In the genomic region with DNA sequence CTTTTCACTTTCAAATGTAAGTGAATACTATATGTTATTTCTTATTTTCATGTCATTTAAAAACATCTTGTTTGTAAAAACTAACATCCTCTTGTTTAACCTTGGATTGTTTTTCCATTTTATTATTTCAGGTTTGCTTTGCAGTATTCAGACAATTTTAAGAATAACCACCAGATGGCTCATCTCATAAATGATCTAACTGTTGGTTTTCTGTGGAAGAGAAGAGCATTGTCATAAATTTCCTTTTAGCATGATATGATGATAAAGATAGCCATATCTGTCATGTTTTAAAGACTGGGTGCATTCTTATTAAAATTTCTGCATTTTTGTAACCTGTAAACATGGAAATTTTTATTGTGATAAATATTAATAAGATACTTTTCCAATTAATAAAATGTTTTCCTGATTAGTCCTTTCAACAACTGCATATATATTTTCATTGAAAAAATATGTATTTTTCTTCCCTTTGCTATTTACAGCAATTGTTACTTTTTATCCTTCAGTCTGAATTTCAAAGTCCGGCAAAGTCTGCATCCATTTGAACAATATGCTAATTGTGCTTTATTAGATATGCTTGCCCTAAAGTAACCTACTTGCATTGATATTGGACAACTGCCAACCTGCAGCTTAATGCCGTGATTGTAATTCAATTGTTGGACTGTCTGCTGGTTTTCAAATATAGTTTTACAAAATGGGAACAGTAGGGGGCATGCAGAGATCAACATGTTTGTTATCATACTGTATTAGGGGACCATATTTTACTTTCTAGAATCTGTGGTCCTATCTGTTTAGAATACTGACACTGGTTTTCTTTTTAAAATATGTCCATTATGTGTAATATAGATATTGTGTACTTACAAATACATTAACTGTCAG, we compare ENCODE assay signal across 9 cellular contexts.
A peak's percentile ranks its signal among the peaks of the same experiment; 100 is the strongest.
DNase-seq lines count a peak whose midpoint lies in the region; ATAC-seq and TF ChIP-seq lines count a peak whose summit lies in the region.
"Had no signal": no experiment of that assay in that cellular context is flagged by ENCODE, and none has a peak within 500 bp of the region (broad histone marks: within the 10 kb centered on the region; RNA-seq: fewer than 3 reads in every experiment).

No MANE protein-coding gene starts in this region.

- H3K4ac ChIP-seq in neuronal stem cell (ENCODE audit: low read length), result no peak overlapping the region

- no peak overlapping the region for H3K4me2 ChIP-seq in neuronal stem cell (ENCODE audit: insufficient read depth, low read length, poor library complexity, severe bottlenecking)
- H3K4me2 ChIP-seq: KMS-11 had no signal

- DNase-seq in GM10266 (ENCODE audit: extremely low spot score) (no peak), NCI-H2081 (lab: John Stamatoyannopoulos, UW) (peak; percentile 58 to 86), astrocyte of the cerebellum (ENCODE audit: low read depth) (peak; percentile 1), lower lobe of right lung (no peak), neuronal stem cell (ENCODE audit: low spot score) (no peak)
- DNase-seq in activated CD8-positive, alpha-beta memory T cell treated with anti-CD3 and anti-CD28 coated beads, Interleukin-2, amount 50 U/mL, for 4 hours, result no peak
- no peak for DNase-seq in activated T-cell treated with anti-CD3 and anti-CD28 coated beads, Interleukin-2, amount 50 U/mL, for 72 hours

- ATAC-seq in lower lobe of right lung (no peak), HG03442 (IDR thresholded peaks at IDR 0.05; ENCODE audit: unreplicated experiment) (no peak)
- ATAC-seq in activated T-cell treated with anti-CD3 and anti-CD28 coated beads, Interleukin-2, amount 50 U/mL, for 72 hours (replicated peaks in 1 of 2), result no peak

- H2BK120ac ChIP-seq in neuronal stem cell (ENCODE audit: low read depth, low read length), result no peak overlapping the region

- no peak overlapping the region for H2BK5ac ChIP-seq in neuronal stem cell (ENCODE audit: low read length)

- H2BK12ac ChIP-seq in neuronal stem cell (ENCODE audit: low read length), result no peak overlapping the region

- H3K36me3 ChIP-seq in lower lobe of right lung (no peaks in the 10 kb centered on the region), neuronal stem cell (replicated peaks in 1 of 2; ENCODE audit: control insufficient read depth in 2 of 2, insufficient read depth in 2 of 2, low read length in 2 of 2) (no peaks in the 10 kb centered on the region)

- H3K4me3 ChIP-seq in astrocyte of the cerebellum (ENCODE audit: low read depth, low read length) (no peak overlapping the region), lower lobe of right lung (no peak overlapping the region), neuronal stem cell (ENCODE audit: low read length in 2 of 2) (no peak overlapping the region)

- no peaks in the 10 kb centered on the region for H3K79me1 ChIP-seq in neuronal stem cell (ENCODE audit: low read depth, low read length)

- H3K27me3 ChIP-seq in lower lobe of right lung (ENCODE audit: low read depth), result no peaks in the 10 kb centered on the region
- H3K27me3 ChIP-seq in neuronal stem cell (ENCODE audit: control insufficient read depth in 3 of 3, insufficient read depth in 3 of 3, low read depth in 1 of 3, low read length in 3 of 3), result no peaks in the 10 kb centered on the region

- no peak overlapping the region for H3K23ac ChIP-seq in neuronal stem cell (ENCODE audit: low read depth, low read length, poor library complexity)

- in situ Hi-C loops in astrocyte of the cerebellum (cut with HindIII; ENCODE audit: low sequenced_read_pairs), result no loop called here

- H3K14ac ChIP-seq in neuronal stem cell (ENCODE audit: low read length), result no peak overlapping the region

- H3K27me3 Mint-ChIP-seq in activated T-cell treated with anti-CD3 and anti-CD28 coated beads, Interleukin-2, amount 50 U/mL, for 72 hours (ENCODE audit: low read depth), result no peaks in the 10 kb centered on the region

- H3K9me3 Mint-ChIP-seq in activated T-cell treated with anti-CD3 and anti-CD28 coated beads, Interleukin-2, amount 50 U/mL, for 72 hours, result no peaks in the 10 kb centered on the region

- no peak overlapping the region for H2AFZ ChIP-seq in neuronal stem cell (ENCODE audit: low read length)

- H4K8ac ChIP-seq in neuronal stem cell (ENCODE audit: low read depth, low read length), result no peak overlapping the region

- H2AK5ac ChIP-seq in neuronal stem cell (ENCODE audit: low read depth, low read length), result no peak overlapping the region

- H4K91ac ChIP-seq in neuronal stem cell (ENCODE audit: low read depth, low read length, poor library complexity), result no peak overlapping the region

- no peaks in the 10 kb centered on the region for H3K4me1 ChIP-seq in lower lobe of right lung
- no peaks in the 10 kb centered on the region for H3K4me1 ChIP-seq in neuronal stem cell (ENCODE audit: control insufficient read depth in 2 of 2, insufficient read depth in 1 of 2, low read depth in 1 of 2, low read length in 2 of 2)

- H3K4me3 Mint-ChIP-seq in activated T-cell treated with anti-CD3 and anti-CD28 coated beads, Interleukin-2, amount 50 U/mL, for 72 hours, result no peak overlapping the region

- TF ChIP-seq CTCF in GM10266 (IDR thresholded peaks at IDR 0.05; ENCODE audit: control insufficient read depth, insufficient read depth, low read depth, missing control alignments) (peak; percentile 21), astrocyte of the cerebellum (IDR thresholded peaks at IDR 0.05; ENCODE audit: low read depth, low read length, missing control alignments) (peak; percentile 11), lower lobe of right lung (IDR thresholded peaks at IDR 0.05) (peak; percentile 8)

- no peaks in the 10 kb centered on the region for H3K9me3 ChIP-seq in lower lobe of right lung
- H3K9me3 ChIP-seq in neuronal stem cell (replicated peaks in 1 of 2; ENCODE audit: control insufficient read depth in 2 of 2, insufficient read depth in 1 of 2, low read depth in 1 of 2, low read length in 2 of 2), result no peaks in the 10 kb centered on the region

- H2BK15ac ChIP-seq in neuronal stem cell (ENCODE audit: low read length), result no peak overlapping the region

- no peaks in the 10 kb centered on the region for H3K36me3 Mint-ChIP-seq in activated T-cell treated with anti-CD3 and anti-CD28 coated beads, Interleukin-2, amount 50 U/mL, for 72 hours (ENCODE audit: insufficient read depth in 2 of 2)

- WGBS in neuronal stem cell (ENCODE audit: extremely low coverage in 2 of 2, insufficient read length in 2 of 2, insufficient replicate concordance in 1 of 2), 2 donors, result no CpG with 5 or more reads among the region's 2 CpGs

- H3K27ac ChIP-seq in lower lobe of right lung, result no peak overlapping the region
- H3K27ac ChIP-seq in neuronal stem cell (replicated peaks; ENCODE audit: low read length), result no peak overlapping the region
- H3K27ac ChIP-seq: KMS-11 had no signal

- intact Hi-C loops in lower lobe of right lung (cut with DNase I), result no loop called here

- no peak overlapping the region for H3K18ac ChIP-seq in neuronal stem cell (ENCODE audit: low read length)

- H3K9ac ChIP-seq in neuronal stem cell (ENCODE audit: low read depth, low read length, poor library complexity), result no peak overlapping the region
- H3K9ac ChIP-seq: KMS-11 had no signal

- H3K4me1 Mint-ChIP-seq in activated T-cell treated with anti-CD3 and anti-CD28 coated beads, Interleukin-2, amount 50 U/mL, for 72 hours (ENCODE audit: low read depth), result no peaks in the 10 kb centered on the region

- H3K27ac Mint-ChIP-seq in activated T-cell treated with anti-CD3 and anti-CD28 coated beads, Interleukin-2, amount 50 U/mL, for 72 hours, result no peak overlapping the region

Comparison
In these comparisons a context has a peak if more than half of its experiments do, and no peak if none do; other contexts are left out.
1. DNase-seq: peak in NCI-H2081 (2 of 2) and astrocyte of the cerebellum (single experiment); none in GM10266 (single experiment), lower lobe of right lung (single experiment), neuronal stem cell (single experiment), activated CD8-positive, alpha-beta memory T cell treated with anti-CD3 and anti-CD28 coated beads, Interleukin-2, amount 50 U/mL, for 4 hours (single experiment) and activated T-cell treated with anti-CD3 and anti-CD28 coated beads, Interleukin-2, amount 50 U/mL, for 72 hours (0 of 2).
2. Peak in every context shown above with its lines, with median percentiles within 50 percentile points of each other: CTCF ChIP-seq.